Comparison of ENCODE assay signal across 6 cellular contexts in the genomic region with DNA sequence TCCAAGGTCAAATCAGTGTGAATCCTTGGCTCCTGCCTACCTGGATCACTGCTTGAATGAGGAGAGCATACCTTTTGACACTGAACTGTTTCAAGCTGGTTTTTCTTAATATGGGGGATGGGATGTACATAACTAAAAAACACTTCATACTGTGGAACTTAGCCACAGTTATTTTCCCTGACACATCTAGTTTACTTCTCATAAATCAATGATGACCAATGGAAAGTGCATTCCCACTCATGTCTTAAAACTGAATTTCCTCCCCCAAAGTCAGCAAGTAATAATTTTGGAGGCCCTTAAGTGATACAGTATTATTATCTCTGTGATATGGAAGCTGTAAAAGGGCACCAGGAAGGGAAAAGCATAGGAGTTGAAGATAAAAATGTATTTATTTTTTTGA. TPM values are rescaled to one million over a fixed set of nuclear protein-coding genes. Genes with fewer than 3 reads are reported as not detected.
A peak's percentile ranks its signal among the peaks of the same experiment; 100 is the strongest.
DNase-seq lines count a peak whose midpoint lies in the region; TF ChIP-seq lines count a peak whose summit lies in the region.
"Not testable (repeated sequence)": the region's sequence is repeated elsewhere in the genome, so short reads cannot be mapped to it uniquely, and the experiment has no call there.

No MANE protein-coding gene starts in this region.

- H3K27me3 ChIP-seq in BJ (ENCODE audit: control insufficient read depth, insufficient read depth, low read length); mesenchymal stem cell (ENCODE audit: control insufficient read depth in 1 of 2, insufficient read depth in 1 of 2, low read length in 2 of 2): not testable (repeated sequence)

- CTCF ChIA-PET in BJ (lab: Yijun Ruan, JAX), result interaction anchor here (0.6 to 1.1 kb wide), 2 partner anchors 23 to 29 kb away, joined by 3 to 4 read pairs; no protein-coding TSS in a partner anchor

- H3K36me3 ChIP-seq in BJ (ENCODE audit: control insufficient read depth, insufficient read depth, low read length); mesenchymal stem cell (ENCODE audit: control insufficient read depth in 1 of 2, insufficient read depth in 2 of 2, low read depth in 1 of 2, low read length in 2 of 2): not testable (repeated sequence)

- TF ChIP-seq CTCF in BJ (IDR thresholded peaks at IDR 0.05; ENCODE audit: insufficient read depth, low read depth, low read length); HFFc6 (IDR thresholded peaks at IDR 0.05): not testable (repeated sequence)

- H3K4me3 Mint-ChIP-seq in HFFc6; dendritic cell treated with granulocyte-macrophage colony-stimulating factor and Interleukin-4, amounts not matched to agents 40 ng/mL and 50 ng/mL, for 4 days: not testable (repeated sequence)

- H3K18ac ChIP-seq in mesenchymal stem cell (ENCODE audit: low read depth in 1 of 2, low read length in 2 of 2), result not testable (repeated sequence)

- H2BK15ac ChIP-seq in mesenchymal stem cell (ENCODE audit: low read depth, poor library complexity, severe bottlenecking), result not testable (repeated sequence)

- DNase-seq in BJ (ENCODE audit: low read depth) (peak; percentile 25), GM04504 (ENCODE audit: low read depth) (peak; percentile 6), HFFc6 (peak; percentile 60), amniotic epithelial cell (ENCODE audit: low read depth) (peak; percentile 77), mesenchymal stem cell (peak; percentile 8)

- H3K9me3 ChIP-seq in mesenchymal stem cell (ENCODE audit: control insufficient read depth, low read length), result not testable (repeated sequence)

- POLR2A ChIA-PET in BJ (lab: Charles Lee), result interaction anchor here (0.7 kb wide), 2 partner anchors 21 to 132 kb away, joined by 3 read pairs; no protein-coding TSS in a partner anchor

- H3K27ac Mint-ChIP-seq in HFFc6, result not testable (repeated sequence)
- peak overlapping the region; percentile 21 for H3K27ac Mint-ChIP-seq in dendritic cell treated with granulocyte-macrophage colony-stimulating factor and Interleukin-4, amounts not matched to agents 40 ng/mL and 50 ng/mL, for 4 days

- H3K36me3 Mint-ChIP-seq in HFFc6 (ENCODE audit: low read depth), result not testable (repeated sequence)
- H3K36me3 Mint-ChIP-seq in dendritic cell treated with granulocyte-macrophage colony-stimulating factor and Interleukin-4, amounts not matched to agents 40 ng/mL and 50 ng/mL, for 4 days (ENCODE audit: low read depth), result peaks cover 39% of the 10 kb centered on the region

- peaks cover 11% of the 10 kb centered on the region for H3K4me1 Mint-ChIP-seq in HFFc6 (ENCODE audit: low read depth)
- H3K4me1 Mint-ChIP-seq in dendritic cell treated with granulocyte-macrophage colony-stimulating factor and Interleukin-4, amounts not matched to agents 40 ng/mL and 50 ng/mL, for 4 days (ENCODE audit: low read depth), result not testable (repeated sequence)

- not testable (repeated sequence) for H3K27me3 Mint-ChIP-seq in HFFc6 (ENCODE audit: insufficient read depth); dendritic cell treated with granulocyte-macrophage colony-stimulating factor and Interleukin-4, amounts not matched to agents 40 ng/mL and 50 ng/mL, for 4 days

- H3K9me3 Mint-ChIP-seq in HFFc6; dendritic cell treated with granulocyte-macrophage colony-stimulating factor and Interleukin-4, amounts not matched to agents 40 ng/mL and 50 ng/mL, for 4 days: not testable (repeated sequence)

- intact Hi-C loops in dendritic cell treated with granulocyte-macrophage colony-stimulating factor and Interleukin-4, amounts not matched to agents 40 ng/mL and 50 ng/mL, for 4 days (cut with micrococcal nuclease), result not testable (repeated sequence)

- H2AFZ ChIP-seq in mesenchymal stem cell (ENCODE audit: low read depth, low read length), result not testable (repeated sequence)

- H3K27ac ChIP-seq in mesenchymal stem cell (ENCODE audit: low read length, poor library complexity, severe bottlenecking), result not testable (repeated sequence)

- not testable (repeated sequence) for H2BK12ac ChIP-seq in mesenchymal stem cell (ENCODE audit: low read length in 2 of 2)

- not testable (repeated sequence) for H2BK5ac ChIP-seq in mesenchymal stem cell (ENCODE audit: low read depth, low read length, poor library complexity, severe bottlenecking)

- H3K4me1 ChIP-seq in mesenchymal stem cell (ENCODE audit: control insufficient read depth, insufficient read depth, low read depth, low read length), result not testable (repeated sequence)

- H2AK5ac ChIP-seq in mesenchymal stem cell (ENCODE audit: low read length, severe bottlenecking), result not testable (repeated sequence)

- not testable (repeated sequence) for H4K91ac ChIP-seq in mesenchymal stem cell (ENCODE audit: low read length)

- not testable (repeated sequence) for H3K4me3 ChIP-seq in BJ (ENCODE audit: low read depth, low read length); mesenchymal stem cell (ENCODE audit: insufficient read depth in 1 of 2, low read depth in 1 of 2, low read length in 2 of 2)

- not testable (repeated sequence) for H3K14ac ChIP-seq in mesenchymal stem cell (ENCODE audit: low read length in 2 of 2)

- H3K9ac ChIP-seq in mesenchymal stem cell (ENCODE audit: low read length), result not testable (repeated sequence)

- not testable (repeated sequence) for H3K4ac ChIP-seq in mesenchymal stem cell (ENCODE audit: low read depth in 1 of 2, low read length in 2 of 2)

- not testable (repeated sequence) for H2BK120ac ChIP-seq in mesenchymal stem cell (ENCODE audit: low read depth, low read length)

- H3K79me1 ChIP-seq in mesenchymal stem cell (replicated peaks; ENCODE audit: low read length, poor library complexity, severe bottlenecking), result not testable (repeated sequence)

- H4K8ac ChIP-seq in mesenchymal stem cell (ENCODE audit: low read length), result not testable (repeated sequence)

- H3K4me2 ChIP-seq in mesenchymal stem cell (ENCODE audit: low read length, poor library complexity, severe bottlenecking), result not testable (repeated sequence)

- not testable (repeated sequence) for H3K23ac ChIP-seq in mesenchymal stem cell (ENCODE audit: low read length in 2 of 2)

RNA-seq across cellular contexts. Expression of a gene that starts 30.3 kb away (rescaled TPM):
- polyA plus RNA-seq in BJ (2011; rRNA removed), result 23.2 and 39.5 TPM in 2 replicates
- polyA minus RNA-seq in BJ (2011; rRNA and poly(A)+ RNA removed), result 14.4 and 22.3 TPM in 2 replicates
- total RNA-seq in HFFc6 (2021; fragmentation: NEBNext Ultra II Directional; extraction: Animal tissue kit (Norgen Biotek cat#: 25700)), result 10 to 100 TPM; 39.5 to 54.0 (median 42.9) TPM
- 33.5 TPM for polyA plus RNA-seq in mesenchymal stem cell (2013, experiment 1 of 2)
- polyA plus RNA-seq in mesenchymal stem cell (2013, experiment 2 of 2), result 35.4 TPM

RNA-seq across cellular contexts. Expression of a gene that starts 38.2 kb away (rescaled TPM):
- 310 and 391 TPM in 2 replicates for polyA plus RNA-seq in BJ (2011; rRNA removed)
- 139 and 192 TPM in 2 replicates for polyA minus RNA-seq in BJ (2011; rRNA and poly(A)+ RNA removed)
- 100 to 1,000 TPM; 350 to 457 (median 354) TPM for total RNA-seq in HFFc6 (2021; fragmentation: NEBNext Ultra II Directional; extraction: Animal tissue kit (Norgen Biotek cat#: 25700))
- polyA plus RNA-seq in mesenchymal stem cell (2013, experiment 1 of 2), result 290 TPM
- polyA plus RNA-seq in mesenchymal stem cell (2013, experiment 2 of 2), result 292 TPM

Comparison
In these comparisons a context has a peak if more than half of its experiments do, and no peak if none do; other contexts are left out.
1. DNase-seq: peak in every context shown above with its lines; median percentile 77 in amniotic epithelial cell; 60 in HFFc6; 25 in BJ; 8 in mesenchymal stem cell; 6 in GM04504.